Comparison of ENCODE assay signal across 12 cellular contexts in the genomic region with DNA sequence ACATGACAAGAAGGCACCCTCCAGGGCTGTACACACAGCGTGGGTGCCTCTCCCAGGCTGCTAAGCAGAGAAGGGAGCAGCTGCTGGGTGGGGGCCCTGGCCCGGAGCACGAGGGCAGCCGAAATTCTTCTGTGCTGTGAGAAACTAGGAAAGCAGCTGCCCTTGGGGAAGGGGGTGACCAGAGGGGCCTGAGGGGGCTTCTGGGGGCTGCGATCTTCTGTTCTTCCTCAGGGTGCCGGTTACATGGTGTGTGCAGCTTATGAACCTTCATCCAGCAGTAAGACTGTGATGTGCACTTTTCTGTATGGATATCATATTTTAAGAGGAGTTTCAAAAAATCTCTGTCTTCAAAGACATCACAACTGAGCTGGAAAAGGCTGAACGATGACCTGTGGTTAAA. TPM values are rescaled to one million over a fixed set of nuclear protein-coding genes. Genes with fewer than 3 reads are reported as not detected.
DNase-seq lines count a peak whose midpoint lies in the region; TF ChIP-seq lines count a peak whose summit lies in the region.
"Had no signal": no experiment of that assay in that cellular context is flagged by ENCODE, and none has a peak within 500 bp of the region (broad histone marks: within the 10 kb centered on the region; RNA-seq: fewer than 3 reads in every experiment).

No MANE protein-coding gene starts in this region.

- no peaks in the 10 kb centered on the region for H3K27me3 Mint-ChIP-seq in brain
- peaks cover 3% of the 10 kb centered on the region for H3K27me3 Mint-ChIP-seq in nephron progenitor cell (ENCODE audit: low read depth, poor library complexity)
- H3K27me3 Mint-ChIP-seq in osteocyte (ENCODE audit: unreplicated experiment), result no peaks in the 10 kb centered on the region
- H3K27me3 Mint-ChIP-seq in type B pancreatic cell, result no peaks in the 10 kb centered on the region
- H3K27me3 Mint-ChIP-seq: CD4-positive, alpha-beta memory T cell had no signal

- H3K9me3 Mint-ChIP-seq in brain (peaks cover 10 to 23% (median 17%) of the 10 kb centered on the region in 5 experiments), nephron progenitor cell (peaks cover 37% of the 10 kb centered on the region), osteocyte (ENCODE audit: unreplicated experiment) (peaks cover 2% of the 10 kb centered on the region), type B pancreatic cell (peaks cover 2% of the 10 kb centered on the region)

- H3K36me3 Mint-ChIP-seq in brain, result peaks cover 80% of the 10 kb centered on the region
- peaks cover 82% of the 10 kb centered on the region for H3K36me3 Mint-ChIP-seq in nephron progenitor cell (ENCODE audit: low read depth)
- peaks cover 19% of the 10 kb centered on the region for H3K36me3 Mint-ChIP-seq in osteocyte (ENCODE audit: unreplicated experiment)
- H3K36me3 Mint-ChIP-seq in type B pancreatic cell, result peaks cover 41% of the 10 kb centered on the region

- H3K4me3 Mint-ChIP-seq in brain (peak overlapping the region in 1 of 5 experiments; percentile 6), nephron progenitor cell (no peak overlapping the region), osteocyte (ENCODE audit: unreplicated experiment) (no peak overlapping the region), type B pancreatic cell (no peak overlapping the region)
- H3K4me3 Mint-ChIP-seq: CD4-positive, alpha-beta memory T cell had no signal

- H3K27ac Mint-ChIP-seq in brain (peak overlapping the region in 3 of 5 experiments; percentile 76 to 93 (median 85)), nephron progenitor cell (peak overlapping the region; percentile 3), osteocyte (ENCODE audit: unreplicated experiment) (no peak overlapping the region), type B pancreatic cell (peak overlapping the region; percentile 18)

- no peak for TF ChIP-seq CTCF in brain (conservative IDR thresholded peaks at IDR 0.05)
- TF ChIP-seq CTCF in nephron progenitor cell (IDR thresholded peaks at IDR 0.05), result no peak
- TF ChIP-seq CTCF in osteocyte (IDR thresholded peaks at IDR 0.05), result no peak
- no peak for TF ChIP-seq CTCF in type B pancreatic cell (conservative IDR thresholded peaks at IDR 0.05)

- no peak for DNase-seq in nephron progenitor cell
- peak; percentile 67 for DNase-seq in osteocyte (ENCODE audit: extremely low spot score, unreplicated experiment)
- DNase-seq in type B pancreatic cell (ENCODE audit: extremely low spot score, unreplicated experiment), result no peak
- no peak for DNase-seq in germinal center (ENCODE audit: low spot score)
- DNase-seq in activated naive CD4-positive, alpha-beta T cell treated with anti-CD3 and anti-CD28 coated beads, Interleukin-2, amount 50 U/mL, for 16 hours, result no peak
- DNase-seq in NCI-H1105 treated with DMSO at 0.1 percent for 48 hours (lab: John Stamatoyannopoulos, UW), result no peak
- DNase-seq in erythroblast (lab: John Stamatoyannopoulos, UW), result no peak
- DNase-seq: BE2C; CD4-positive, alpha-beta memory T cell; DMS79; GM23248 had no signal

- H3K4me1 Mint-ChIP-seq in brain (peaks cover 23% of the 10 kb centered on the region), nephron progenitor cell (peaks cover 8% of the 10 kb centered on the region), osteocyte (ENCODE audit: unreplicated experiment) (no peaks in the 10 kb centered on the region), type B pancreatic cell (ENCODE audit: unreplicated experiment) (peaks cover 8% of the 10 kb centered on the region)

- no peak for TF ChIP-seq POLR2A in erythroblast (IDR thresholded peaks at IDR 0.05; ENCODE audit: low read length)

RNA-seq across cellular contexts. Expression of a gene that starts 43.2 kb away (rescaled TPM):
- 36.9 TPM for polyA plus RNA-seq in brain (ENCODE audit: insufficient read depth, low read depth, low replicate concordance)
- total RNA-seq in osteocyte, result 214 and 217 TPM in 2 replicates
- 76.2 and 145 TPM in 2 replicates for total RNA-seq in type B pancreatic cell (ENCODE audit: low replicate concordance)
